In genomic region chr16:64144612-64145011, GRCh38 we compare ENCODE assay signal across 19 cellular contexts.
"Had no signal": no experiment of that assay in that cellular context is flagged by ENCODE, and none has a peak within 500 bp of the region (broad histone marks: within the 10 kb centered on the region; RNA-seq: fewer than 3 reads in every experiment).

No MANE protein-coding gene starts in this region.

- H3K9me3 ChIP-seq: colonic mucosa, esophagus muscularis mucosa, lower lobe of right lung, tibial artery had no signal

- H3K4me1 ChIP-seq: colonic mucosa, esophagus muscularis mucosa, heart left ventricle, lower lobe of right lung, tibial artery had no signal

- DNase-seq: activated CD4-positive, alpha-beta T cell treated with anti-CD3 and anti-CD28 coated beads for 4 hours; activated CD8-positive, alpha-beta memory T cell treated with anti-CD3 and anti-CD28 coated beads, Interleukin-2, amount 50 U/mL, for 4 hours; activated CD8-positive, alpha-beta T cell treated with anti-CD3 and anti-CD28 coated beads for 36 hours; activated effector memory CD4-positive, alpha-beta T cell treated with anti-CD3 and anti-CD28 coated beads, Interleukin-2, amount 50 U/mL, for 16 hours; activated T-cell treated with anti-CD3 and anti-CD28 coated beads, Interleukin-2, amount 50 U/mL, for 48 hours; amniotic stem cell; central memory CD4-positive, alpha-beta T cell; colonic mucosa; heart left ventricle; left colon; lower lobe of right lung; posterior cingulate gyrus; retina; stimulated activated CD4-positive, alpha-beta T cell treated with anti-CD3 and anti-CD28 coated beads, Interleukin-15, amount 100 ng/mL, for 24 hours; stimulated activated CD4-positive, alpha-beta T cell treated with anti-CD3 and anti-CD28 coated beads, Interleukin-4, amount 100 ng/mL, for 1 hour; stimulated activated naive B cell treated with anti-CD40 and anti-IgM and Interleukin-4, amounts not matched to agents 10 μg/mL and 1 μg/mL and 100 μg/mL, for 72 hours; tibial artery had no signal

- ATAC-seq: activated CD8-positive, alpha-beta T cell treated with anti-CD3 and anti-CD28 coated beads for 36 hours; heart left ventricle; left colon; lower lobe of right lung; stimulated activated naive B cell treated with anti-CD40 and anti-IgM and Interleukin-4, amounts not matched to agents 10 μg/mL and 1 μg/mL and 100 μg/mL, for 72 hours; WTC11 had no signal

- H3K4me3 ChIP-seq: colonic mucosa, esophagus muscularis mucosa, heart left ventricle, lower lobe of right lung, tibial artery had no signal

- H3K36me3 ChIP-seq: colonic mucosa, esophagus muscularis mucosa, heart left ventricle, lower lobe of right lung, tibial artery had no signal

- H3K27ac ChIP-seq: colonic mucosa, esophagus muscularis mucosa, heart left ventricle, lower lobe of right lung, tibial artery had no signal

- H3K27me3 ChIP-seq: colonic mucosa, esophagus muscularis mucosa, heart left ventricle, tibial artery had no signal
